ENCODE assay signal across 23 cellular contexts in genomic region chr10:109820620-109821405, GRCh38.
"Had no signal": no experiment of that assay in that cellular context is flagged by ENCODE, and none has a peak within 500 bp of the region (broad histone marks: within the 10 kb centered on the region; RNA-seq: fewer than 3 reads in every experiment).

No MANE protein-coding gene starts in this region.

- H3K27ac ChIP-seq: adrenal gland, breast epithelium had no signal

- H3K27me3 ChIP-seq: adrenal gland, breast epithelium had no signal

- ATAC-seq: activated CD8-positive, alpha-beta T cell treated with anti-CD3 and anti-CD28 coated beads, Interleukin-2, amount 10 ng/mL, durations not matched to agents 7 days and 5 days; T-helper 17 cell had no signal

- H3K36me3 ChIP-seq: adrenal gland, breast epithelium had no signal

- DNase-seq: activated CD4-positive, alpha-beta T cell treated with anti-CD3 and anti-CD28 coated beads for 48 hours; activated CD4-positive, alpha-beta T cell treated with anti-CD3 and anti-CD28 coated beads, Interleukin-2, amount 50 U/mL, for 4 hours; activated CD4-positive, CD25-positive, alpha-beta regulatory T cell treated with anti-CD3 and anti-CD28 coated beads, Interleukin-2, amount 50 U/mL, for 72 hours; activated CD8-positive, alpha-beta memory T cell treated with anti-CD3 and anti-CD28 coated beads, Interleukin-2, amount 50 U/mL, for 48 hours; activated CD8-positive, alpha-beta T cell treated with anti-CD3 and anti-CD28 coated beads, Interleukin-2, amount 10 ng/mL, durations not matched to agents 7 days and 5 days; activated naive CD4-positive, alpha-beta T cell treated with anti-CD3 and anti-CD28 coated beads, Interleukin-2, amount 50 U/mL, for 16 hours; activated naive CD8-positive, alpha-beta T cell treated with anti-CD3 and anti-CD28 coated beads, Interleukin-2, amount 10 ng/mL, durations not matched to agents 7 days and 5 days; activated T-cell treated with anti-CD3 and anti-CD28 coated beads, Interleukin-2, amount 50 U/mL, for 1 hour; adrenal gland; anterior cingulate cortex; caudate nucleus; Karpas-422; MM.1S; NCI-H1105; NCI-H1436; NCI-H1694 treated with DMSO at 0.1 percent for 48 hours; NCI-H2029 treated with DMSO at 0.1 percent for 48 hours; NCI-H345; NCI-H510A treated with DMSO at 0.1 percent for 48 hours; SIG-M5; T-helper 17 cell; T-helper 9 cell had no signal

- H3K4me1 ChIP-seq: adrenal gland, breast epithelium had no signal

- H3K4me3 ChIP-seq: adrenal gland, breast epithelium had no signal

- H3K9me3 ChIP-seq: adrenal gland, breast epithelium had no signal
